ENCODE assay signal across 8 cellular contexts in the genomic region with DNA sequence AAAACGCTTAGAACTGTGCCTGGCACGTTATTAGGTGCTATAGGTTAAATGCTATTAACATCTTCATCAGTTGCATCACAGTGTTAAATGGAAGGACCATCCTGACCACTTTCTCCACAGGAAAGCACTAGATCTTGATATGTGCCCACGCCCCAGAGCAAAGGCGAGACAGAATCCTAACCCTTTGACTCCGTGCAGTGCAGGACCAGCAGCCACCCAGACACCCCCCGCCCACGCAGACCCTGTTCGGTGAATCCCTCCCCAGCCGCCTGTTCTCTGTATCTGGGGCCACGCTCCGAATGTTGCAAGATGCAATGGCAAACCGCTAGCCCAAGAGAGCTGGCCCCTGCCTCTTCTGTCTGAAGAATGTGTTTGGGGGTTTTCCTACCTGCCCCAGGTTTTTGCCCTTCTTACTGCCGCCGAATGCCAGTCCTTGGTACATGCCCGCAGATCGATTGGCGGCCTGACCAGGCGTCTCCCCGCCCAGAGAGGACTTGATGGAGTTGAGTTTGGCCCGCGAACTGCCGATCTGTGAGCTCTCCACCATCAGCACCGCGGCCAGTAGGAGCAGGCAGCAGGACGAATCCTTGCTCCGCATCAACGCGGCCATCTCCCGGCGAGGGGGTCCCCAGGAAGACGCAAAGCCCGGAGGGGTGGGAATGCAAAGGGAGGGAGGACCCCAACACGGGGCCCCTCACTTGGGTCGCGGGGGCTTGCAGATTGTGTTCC. TPM values are rescaled to one million over a fixed set of nuclear protein-coding genes. Genes with fewer than 3 reads are reported as not detected.
DNase-seq lines count a peak whose midpoint lies in the region; ATAC-seq and TF ChIP-seq lines count a peak whose summit lies in the region.

No MANE protein-coding gene starts in this region.

- CTCF ChIA-PET in activated naive CD4-positive, alpha-beta T cell treated with anti-CD3 and anti-CD28 coated beads, Interleukin-2, amount 10 ng/mL, durations not matched to agents 7 days and 5 days (lab: Charles Lee) = no interaction called here

- intact Hi-C loops in natural killer cell (cut with micrococcal nuclease) = no loop called here

- H3K27me3 Mint-ChIP-seq in endodermal cell (ENCODE audit: insufficient read depth) = peaks cover 78% of the 10 kb centered on the region
- H3K27me3 Mint-ChIP-seq in natural killer cell (ENCODE audit: low read depth in 2 of 2) = peaks cover 30 to 39% of the 10 kb centered on the region in 2 donors
- peaks cover 45% of the 10 kb centered on the region for H3K27me3 Mint-ChIP-seq in activated naive CD4-positive, alpha-beta T cell treated with anti-CD3 and anti-CD28 coated beads, Interleukin-2, amount 10 ng/mL, durations not matched to agents 7 days and 5 days

- ATAC-seq in natural killer cell = no peak
- ATAC-seq in GM21447 (IDR thresholded peaks at IDR 0.05; ENCODE audit: unreplicated experiment) = no peak

- H3K27ac Mint-ChIP-seq in endodermal cell (no peak overlapping the region), natural killer cell (no peak overlapping the region)
- H3K27ac Mint-ChIP-seq in activated naive CD4-positive, alpha-beta T cell treated with anti-CD3 and anti-CD28 coated beads, Interleukin-2, amount 10 ng/mL, durations not matched to agents 7 days and 5 days = no peak overlapping the region

- H3K4me1 Mint-ChIP-seq in endodermal cell = peaks cover 21% of the 10 kb centered on the region
- H3K4me1 Mint-ChIP-seq in natural killer cell = peaks cover 13 to 27% of the 10 kb centered on the region in 2 donors
- peaks cover 22% of the 10 kb centered on the region for H3K4me1 Mint-ChIP-seq in activated naive CD4-positive, alpha-beta T cell treated with anti-CD3 and anti-CD28 coated beads, Interleukin-2, amount 10 ng/mL, durations not matched to agents 7 days and 5 days

- no peaks in the 10 kb centered on the region for H3K9me3 Mint-ChIP-seq in endodermal cell
- no peaks in the 10 kb centered on the region for H3K9me3 Mint-ChIP-seq in natural killer cell
- H3K9me3 Mint-ChIP-seq in activated naive CD4-positive, alpha-beta T cell treated with anti-CD3 and anti-CD28 coated beads, Interleukin-2, amount 10 ng/mL, durations not matched to agents 7 days and 5 days = no peaks in the 10 kb centered on the region

- no peaks in the 10 kb centered on the region for H3K36me3 Mint-ChIP-seq in endodermal cell (ENCODE audit: low read depth)
- H3K36me3 Mint-ChIP-seq in natural killer cell = no peaks in the 10 kb centered on the region
- peaks cover 2% of the 10 kb centered on the region for H3K36me3 Mint-ChIP-seq in activated naive CD4-positive, alpha-beta T cell treated with anti-CD3 and anti-CD28 coated beads, Interleukin-2, amount 10 ng/mL, durations not matched to agents 7 days and 5 days

- no peaks in the 10 kb centered on the region for H3K4me1 ChIP-seq in endodermal cell (ENCODE audit: control insufficient read depth, insufficient read depth, low read length)

- peak; percentile 13 for DNase-seq in Ammon's horn (ENCODE audit: low spot score)
- DNase-seq in M059J (ENCODE audit: low read depth) = peak; percentile 18
- DNase-seq in endodermal cell = peak; percentile 79
- DNase-seq in natural killer cell = no peak
- no peak for DNase-seq in H4 (ENCODE audit: low spot score)
- no peak for DNase-seq in amniotic stem cell (lab: John Stamatoyannopoulos, UW)
- no peak for DNase-seq in activated naive CD4-positive, alpha-beta T cell treated with anti-CD3 and anti-CD28 coated beads, Interleukin-2, amount 10 ng/mL, durations not matched to agents 7 days and 5 days

- peaks cover 72% of the 10 kb centered on the region for H3K27me3 ChIP-seq in endodermal cell (ENCODE audit: control insufficient read depth, insufficient read depth, low read length, poor library complexity, severe bottlenecking)

- no peaks in the 10 kb centered on the region for H3K36me3 ChIP-seq in endodermal cell (ENCODE audit: control insufficient read depth, insufficient read depth, low read length)

- H3K4me3 Mint-ChIP-seq in endodermal cell (peak overlapping the region; percentile 51), natural killer cell (peak overlapping the region; percentile 35)
- H3K4me3 Mint-ChIP-seq in activated naive CD4-positive, alpha-beta T cell treated with anti-CD3 and anti-CD28 coated beads, Interleukin-2, amount 10 ng/mL, durations not matched to agents 7 days and 5 days = no peak overlapping the region

- no peak overlapping the region for H3K9ac ChIP-seq in endodermal cell (ENCODE audit: extremely low read depth, low read length, poor library complexity, severe bottlenecking)

- H3K9me3 ChIP-seq in endodermal cell (ENCODE audit: control insufficient read depth, low read length) = no peaks in the 10 kb centered on the region

- H3K4me3 ChIP-seq in endodermal cell (ENCODE audit: low read length) = peak overlapping the region; percentile 81

- no peak overlapping the region for H3K27ac ChIP-seq in endodermal cell (ENCODE audit: low read depth, low read length)

- TF ChIP-seq CTCF in endodermal cell (conservative IDR thresholded peaks at IDR 0.05) = no peak
- TF ChIP-seq CTCF in natural killer cell (IDR thresholded peaks at IDR 0.05) = no peak

- 2 to 3% methylated on average over 10 to 35 of the region's 35 CpGs for WGBS in endodermal cell (ENCODE audit: insufficient coverage in 1 of 2, insufficient read length in 1 of 2), 2 experiments

RNA-seq across cellular contexts. Expression of a gene that starts 1.0 kb away (rescaled TPM):
- 0.25 and 0.74 TPM in 2 replicates for total RNA-seq in M059J (2014; rRNA removed; shearing (Covaris generic))
- total RNA-seq in endodermal cell = not detected
- polyA plus RNA-seq in endodermal cell (2013, experiment 1 of 2) = 2.7 TPM
- 3.8 TPM for polyA plus RNA-seq in endodermal cell (2013, experiment 2 of 2)
- total RNA-seq in natural killer cell = under 1 TPM in 2 of 3 donors, not detected in 1; 0.56 to 0.85 TPM
- 0.87 and 3.3 TPM in 2 replicates for total RNA-seq in H4 (2014; rRNA removed; shearing (Covaris generic))

Comparison
In these comparisons a context has a peak if more than half of its experiments do, and no peak if none do; other contexts are left out.
1. DNase-seq: peak in Ammon's horn (single experiment), M059J (single experiment) and endodermal cell (single experiment); none in natural killer cell (single experiment), H4 (single experiment), amniotic stem cell (single experiment) and activated naive CD4-positive, alpha-beta T cell treated with anti-CD3 and anti-CD28 coated beads, Interleukin-2, amount 10 ng/mL, durations not matched to agents 7 days and 5 days (single experiment).